18 cellular contexts compared by ENCODE assay signal in the genomic region with DNA sequence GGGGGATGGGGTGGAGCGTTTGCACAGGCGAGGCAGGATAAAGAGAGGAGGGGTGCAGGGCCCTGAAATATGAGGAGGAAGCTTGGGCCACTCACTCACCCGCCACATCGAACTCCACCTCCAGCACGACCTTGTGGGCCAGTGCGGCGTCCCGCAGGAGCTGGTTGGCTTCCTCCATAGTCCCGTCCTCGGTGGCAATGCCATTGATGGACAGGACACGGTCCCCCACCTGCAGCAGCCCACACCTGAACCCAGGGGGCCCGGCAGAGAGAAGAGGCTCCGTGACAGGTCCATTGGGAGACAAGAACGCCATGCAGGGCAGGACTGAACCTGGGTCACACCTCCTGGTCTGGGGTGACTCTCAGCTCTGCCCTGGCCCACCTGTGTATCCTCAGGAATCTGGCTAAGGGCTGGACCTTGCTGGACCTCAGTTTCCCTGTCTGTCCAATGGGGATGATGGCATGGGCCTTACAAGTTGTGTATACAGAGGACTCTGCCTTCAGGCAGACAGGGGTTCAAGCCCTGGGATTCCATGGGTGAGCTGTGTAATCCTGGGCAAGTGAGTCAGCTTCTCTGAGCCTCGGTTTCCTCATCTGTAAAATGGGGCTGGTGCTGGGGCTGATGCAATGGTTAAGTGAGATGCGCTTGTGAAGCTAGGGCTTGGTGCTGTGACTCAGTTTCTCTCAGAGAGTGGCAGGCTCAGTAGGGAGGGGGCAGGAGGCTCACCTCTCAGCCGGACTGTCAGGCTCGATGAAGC. TPM values are rescaled to one million over a fixed set of nuclear protein-coding genes. Genes with fewer than 3 reads are reported as not detected.
"Had no signal": no experiment of that assay in that cellular context is flagged by ENCODE, and none has a peak within 500 bp of the region (broad histone marks: within the 10 kb centered on the region; RNA-seq: fewer than 3 reads in every experiment).

No MANE protein-coding gene starts in this region.

- H3K36me3 Mint-ChIP-seq: immature natural killer cell; mesothelial cell of epicardium; stimulated activated memory B cell treated with anti-CD40 and anti-IgM and Interleukin-4, amounts not matched to agents 10 μg/mL and 1 μg/mL and 100 μg/mL, for 72 hours had no signal

- FAIRE-seq: astrocyte, bronchial epithelial cell, pancreas, urothelium cell line had no signal

- H3K27ac Mint-ChIP-seq: activated CD8-positive, alpha-beta T cell treated with anti-CD3 and anti-CD28 coated beads for 36 hours; activated naive CD4-positive, alpha-beta T cell treated with anti-CD3 and anti-CD28 coated beads for 36 hours; activated T-helper 1 cell treated with anti-CD3 and anti-CD28 coated beads, Interleukin-12 subunit alpha, Interleukin-12 subunit beta, Interleukin-2, Interleukin-4 antibody, amounts not matched to agents 30 ng/mL and 10 ng/mL and 1 ng/mL, durations not matched to agents 14 hours and 24 hours and 36 hours; immature natural killer cell; mesothelial cell of epicardium; stimulated activated memory B cell treated with anti-CD40 and anti-IgM and Interleukin-4, amounts not matched to agents 10 μg/mL and 1 μg/mL and 100 μg/mL, for 72 hours had no signal

- H3K9me3 ChIP-seq: esophagus squamous epithelium, lower lobe of right lung, pancreas, thyroid gland had no signal

- H3K4me3 ChIP-seq: dorsolateral prefrontal cortex, esophagus squamous epithelium, lower lobe of right lung, pancreas, SK-N-MC, thyroid gland had no signal

- H3K27ac ChIP-seq: dorsolateral prefrontal cortex, esophagus squamous epithelium, lower lobe of right lung, pancreas, SK-N-MC, thyroid gland had no signal

- ATAC-seq: activated CD8-positive, alpha-beta T cell treated with anti-CD3 and anti-CD28 coated beads for 36 hours; lower lobe of right lung; pancreas; stimulated activated memory B cell treated with anti-CD40 and anti-IgM and Interleukin-4, amounts not matched to agents 10 μg/mL and 1 μg/mL and 100 μg/mL, for 72 hours had no signal

- H3K9me3 Mint-ChIP-seq: activated CD8-positive, alpha-beta T cell treated with anti-CD3 and anti-CD28 coated beads for 36 hours; activated naive CD4-positive, alpha-beta T cell treated with anti-CD3 and anti-CD28 coated beads for 36 hours; activated T-helper 1 cell treated with anti-CD3 and anti-CD28 coated beads, Interleukin-12 subunit alpha, Interleukin-12 subunit beta, Interleukin-2, Interleukin-4 antibody, amounts not matched to agents 30 ng/mL and 10 ng/mL and 1 ng/mL, durations not matched to agents 14 hours and 24 hours and 36 hours; neural crest cell; stimulated activated memory B cell treated with anti-CD40 and anti-IgM and Interleukin-4, amounts not matched to agents 10 μg/mL and 1 μg/mL and 100 μg/mL, for 72 hours had no signal

- H3K4me1 Mint-ChIP-seq: mesothelial cell of epicardium had no signal

- H3K27me3 Mint-ChIP-seq: activated CD8-positive, alpha-beta T cell treated with anti-CD3 and anti-CD28 coated beads for 36 hours had no signal

- H3K36me3 ChIP-seq: esophagus squamous epithelium, lower lobe of right lung, pancreas, thyroid gland had no signal

- H3K27me3 ChIP-seq: dorsolateral prefrontal cortex, esophagus squamous epithelium, pancreas, thyroid gland had no signal

- H3K4me1 ChIP-seq: lower lobe of right lung, pancreas had no signal

- H3K4me3 Mint-ChIP-seq: activated CD8-positive, alpha-beta T cell treated with anti-CD3 and anti-CD28 coated beads for 36 hours; activated naive CD4-positive, alpha-beta T cell treated with anti-CD3 and anti-CD28 coated beads for 36 hours; activated T-helper 1 cell treated with anti-CD3 and anti-CD28 coated beads, Interleukin-12 subunit alpha, Interleukin-12 subunit beta, Interleukin-2, Interleukin-4 antibody, amounts not matched to agents 30 ng/mL and 10 ng/mL and 1 ng/mL, durations not matched to agents 14 hours and 24 hours and 36 hours; immature natural killer cell; mesothelial cell of epicardium; neural crest cell; stimulated activated memory B cell treated with anti-CD40 and anti-IgM and Interleukin-4, amounts not matched to agents 10 μg/mL and 1 μg/mL and 100 μg/mL, for 72 hours had no signal

- DNase-seq: activated CD8-positive, alpha-beta memory T cell treated with anti-CD3 and anti-CD28 coated beads, Interleukin-2, amount 50 U/mL, for 4 hours; activated CD8-positive, alpha-beta T cell treated with anti-CD3 and anti-CD28 coated beads for 36 hours; activated naive CD4-positive, alpha-beta T cell treated with anti-CD3 and anti-CD28 coated beads for 36 hours; esophagus squamous epithelium; immature natural killer cell; lower lobe of right lung; stimulated activated CD4-positive, alpha-beta T cell treated with anti-CD3 and anti-CD28 coated beads, Interleukin-2, amount 100 ng/mL, for 48 hours; thyroid gland had no signal

RNA-seq across cellular contexts. Expression of a gene that starts 26.4 kb away (rescaled TPM):
- total RNA-seq: activated CD8-positive, alpha-beta T cell treated with anti-CD3 and anti-CD28 coated beads for 36 hours; activated naive CD4-positive, alpha-beta T cell treated with anti-CD3 and anti-CD28 coated beads for 36 hours; activated T-helper 1 cell treated with anti-CD3 and anti-CD28 coated beads, Interleukin-12 subunit alpha, Interleukin-12 subunit beta, Interleukin-2, Interleukin-4 antibody, amounts not matched to agents 30 ng/mL and 10 ng/mL and 1 ng/mL, durations not matched to agents 14 hours and 24 hours and 36 hours had no signal
- polyA plus RNA-seq: immature natural killer cell had no signal
